ENCODE assay signal across 14 cellular contexts in genomic region chr14:103380719-103381377, GRCh38.
"Had no signal": no experiment of that assay in that cellular context is flagged by ENCODE, and none has a peak within 500 bp of the region (broad histone marks: within the 10 kb centered on the region; RNA-seq: fewer than 3 reads in every experiment).

No MANE protein-coding gene starts in this region.

- H3K4me3 ChIP-seq: transverse colon, vagina had no signal

- H3K27ac ChIP-seq: transverse colon, vagina, VCaP had no signal

- H3K27me3 ChIP-seq: transverse colon, vagina had no signal

- ATAC-seq: activated CD8-positive, alpha-beta memory T cell treated with anti-CD3 and anti-CD28 coated beads, Interleukin-2, amount 10 ng/mL, durations not matched to agents 7 days and 5 days; activated T-cell treated with anti-CD3 and anti-CD28 coated beads, Interleukin-2, amount 50 U/mL, for 4 hours; sciatic nerve; stimulated activated naive CD8-positive, alpha-beta T cell treated with anti-CD3 and anti-CD28 coated beads, Interleukin-15, Interleukin-2, amounts not matched to agents 100 U/mL and 50 U/mL, for 24 hours had no signal

- H3K9me3 ChIP-seq: transverse colon, vagina had no signal

- FAIRE-seq: colon had no signal

- DNase-seq: activated CD4-positive, alpha-beta memory T cell treated with anti-CD3 and anti-CD28 coated beads for 36 hours; activated CD4-positive, alpha-beta T cell treated with anti-CD3 and anti-CD28 coated beads for 1 hour; activated CD8-positive, alpha-beta memory T cell treated with anti-CD3 and anti-CD28 coated beads, Interleukin-2, amount 10 ng/mL, durations not matched to agents 7 days and 5 days; activated effector memory CD4-positive, alpha-beta T cell treated with Interleukin-2 at 50 U/mL for 16 hours; activated T-cell treated with anti-CD3 and anti-CD28 coated beads, Interleukin-2, amount 50 U/mL, for 4 hours; caudate nucleus; hypothalamus; mesendoderm; stimulated activated naive CD8-positive, alpha-beta T cell treated with anti-CD3 and anti-CD28 coated beads, Interleukin-15, Interleukin-2, amounts not matched to agents 100 U/mL and 50 U/mL, for 24 hours; transverse colon had no signal

- H3K36me3 ChIP-seq: transverse colon, vagina had no signal
